ENCODE assay signal across 14 cellular contexts in genomic region chr10:11146402-11147171, GRCh38.
DNase-seq lines count a peak whose midpoint lies in the region; ATAC-seq and TF ChIP-seq lines count a peak whose summit lies in the region.
"Had no signal": no experiment of that assay in that cellular context is flagged by ENCODE, and none has a peak within 500 bp of the region (broad histone marks: within the 10 kb centered on the region; RNA-seq: fewer than 3 reads in every experiment).

No MANE protein-coding gene starts in this region.

- no peak for DNase-seq in CD4-positive, alpha-beta T cell
- DNase-seq in LHCN-M2 (ENCODE audit: low read depth) (peak; percentile 74), amniotic epithelial cell (ENCODE audit: low read depth) (peak; percentile 44), memory B cell (ENCODE audit: low spot score in 2 of 2) (no peak), GDM1 (lab: John Stamatoyannopoulos, UW) (no peak), SK-N-DZ (ENCODE audit: low spot score) (no peak), KBM-7 (no peak)
- DNase-seq: COR-L47, Kasumi-1, NCI-H345, SIG-M5 had no signal

- no peak for ATAC-seq in CD4-positive, alpha-beta T cell (ENCODE audit: poor library complexity)
- ATAC-seq in memory B cell (ENCODE audit: low read depth) (no peak), HG03354 (IDR thresholded peaks at IDR 0.05; ENCODE audit: poor library complexity, severe bottlenecking, unreplicated experiment) (no peak)

- no peaks in the 10 kb centered on the region for H3K27me3 ChIP-seq in CD4-positive, alpha-beta T cell (ENCODE audit: control insufficient read depth, insufficient read depth, low read length)

- H3K27me3 Mint-ChIP-seq in CD4-positive, alpha-beta T cell = no peaks in the 10 kb centered on the region
- no peaks in the 10 kb centered on the region for H3K27me3 Mint-ChIP-seq in memory B cell
- H3K27me3 Mint-ChIP-seq: dendritic cell treated with granulocyte-macrophage colony-stimulating factor and Interleukin-4, amounts not matched to agents 40 ng/mL and 50 ng/mL, for 4 days had no signal

- H3K27ac ChIP-seq in CD4-positive, alpha-beta T cell (ENCODE audit: low read depth, low read length) = peak overlapping the region; percentile 89

- in situ Hi-C loops in KBM-7 (cut with MboI; ENCODE audit: low pct_unique_long_range_greater_than_20kb, low sequenced_read_pairs) = no loop called here

- H3K9me3 ChIP-seq in CD4-positive, alpha-beta T cell (ENCODE audit: control insufficient read depth, low read length) = no peaks in the 10 kb centered on the region

- H3K9me3 Mint-ChIP-seq in CD4-positive, alpha-beta T cell = no peaks in the 10 kb centered on the region
- no peaks in the 10 kb centered on the region for H3K9me3 Mint-ChIP-seq in memory B cell

- no peak for TF ChIP-seq CTCF in CD4-positive, alpha-beta T cell (IDR thresholded peaks at IDR 0.05)

- CTCF ChIA-PET in CD4-positive, alpha-beta T cell (lab: Charles Lee) = interaction anchor here (0.6 to 9.4 kb wide), 5 partner anchors 18 to 44 kb away, joined by 3 to 107 read pairs (median 5); no protein-coding TSS in a partner anchor

- no peaks in the 10 kb centered on the region for H3K36me3 Mint-ChIP-seq in CD4-positive, alpha-beta T cell (ENCODE audit: low read depth)
- no peaks in the 10 kb centered on the region for H3K36me3 Mint-ChIP-seq in memory B cell

- H3K27ac Mint-ChIP-seq in CD4-positive, alpha-beta T cell = peak overlapping the region; percentile 97
- peak overlapping the region; percentile 90 for H3K27ac Mint-ChIP-seq in memory B cell

- POLR2A ChIA-PET in CD4-positive, alpha-beta T cell (lab: Charles Lee) = interaction anchor here (0.8 to 12.9 kb wide), 8 partner anchors 10 to 80 kb away, joined by 3 to 1077 read pairs (median 6); no protein-coding TSS in a partner anchor

- peak overlapping the region; percentile 57 for H3K4me3 Mint-ChIP-seq in CD4-positive, alpha-beta T cell
- H3K4me3 Mint-ChIP-seq in memory B cell = no peak overlapping the region
- H3K4me3 Mint-ChIP-seq: dendritic cell treated with granulocyte-macrophage colony-stimulating factor and Interleukin-4, amounts not matched to agents 40 ng/mL and 50 ng/mL, for 4 days; neural crest cell had no signal

- intact Hi-C loops in CD4-positive, alpha-beta T cell (cut with DNase I, micrococcal nuclease) = loop anchor here in 1 of 2 experiments (5.0 kb wide), 1 partner anchor 34 kb away; no protein-coding TSS in a partner anchor

- peaks cover 99% of the 10 kb centered on the region for H3K4me1 Mint-ChIP-seq in CD4-positive, alpha-beta T cell (ENCODE audit: low read depth)
- peaks cover 72% of the 10 kb centered on the region for H3K4me1 Mint-ChIP-seq in memory B cell

Comparison
In these comparisons a context has a peak if more than half of its experiments do, and no peak if none do; other contexts are left out.
1. DNase-seq: peak in LHCN-M2 (single experiment) and amniotic epithelial cell (single experiment); none in CD4-positive, alpha-beta T cell (0 of 10), memory B cell (0 of 2), GDM1 (single experiment), SK-N-DZ (single experiment) and KBM-7 (single experiment).